ENCODE assay signal across 18 cellular contexts in genomic region chr2:5908030-5908429, GRCh38.
DNase-seq lines count a peak whose midpoint lies in the region; ATAC-seq, FAIRE-seq and TF ChIP-seq lines count a peak whose summit lies in the region.
"Had no signal": no experiment of that assay in that cellular context is flagged by ENCODE, and none has a peak within 500 bp of the region (broad histone marks: within the 10 kb centered on the region; RNA-seq: fewer than 3 reads in every experiment).

No MANE protein-coding gene starts in this region.

- peak overlapping the region; percentile 47 for H3K4me2 ChIP-seq in KMS-11
- no peak overlapping the region for H3K4me2 ChIP-seq in astrocyte (ENCODE audit: low read length)
- H3K4me2 ChIP-seq in mesenchymal stem cell (ENCODE audit: low read length, poor library complexity, severe bottlenecking): no peak overlapping the region

- H3K79me2 ChIP-seq in KMS-11 (ENCODE audit: insufficient read depth, low read depth) (no peaks in the 10 kb centered on the region), astrocyte (ENCODE audit: insufficient read depth, low read length) (no peaks in the 10 kb centered on the region)

- H3K9ac ChIP-seq in KMS-11: no peak overlapping the region
- no peak overlapping the region for H3K9ac ChIP-seq in astrocyte (ENCODE audit: low read length)
- no peak overlapping the region for H3K9ac ChIP-seq in mesenchymal stem cell (ENCODE audit: low read length)

- H2AFZ ChIP-seq in KMS-11 (ENCODE audit: low read depth) (no peak overlapping the region), astrocyte (ENCODE audit: low read depth, low read length) (no peak overlapping the region), mesenchymal stem cell (ENCODE audit: low read depth, low read length) (no peak overlapping the region)

- 88% methylated on average over 2 of the region's 3 CpGs for WGBS in mesenchymal stem cell

- no peak overlapping the region for H3K23ac ChIP-seq in mesenchymal stem cell (ENCODE audit: low read length in 2 of 2)

- no peak overlapping the region for H4K8ac ChIP-seq in mesenchymal stem cell (ENCODE audit: low read length)

- H3K36me3 Mint-ChIP-seq in astrocyte (ENCODE audit: low read depth, unreplicated experiment) (no peaks in the 10 kb centered on the region), chondrocyte (ENCODE audit: low read depth) (no peaks in the 10 kb centered on the region)
- H3K36me3 Mint-ChIP-seq: CD8-positive, alpha-beta memory T cell had no signal

- no peaks in the 10 kb centered on the region for H3K79me1 ChIP-seq in mesenchymal stem cell (replicated peaks; ENCODE audit: low read length, poor library complexity, severe bottlenecking)

- no peak overlapping the region for H2BK15ac ChIP-seq in mesenchymal stem cell (ENCODE audit: low read depth, poor library complexity, severe bottlenecking)

- peaks cover 22% of the 10 kb centered on the region for H3K4me1 ChIP-seq in KMS-11 (ENCODE audit: low read depth, poor library complexity, severe bottlenecking)
- H3K4me1 ChIP-seq in astrocyte (ENCODE audit: insufficient read depth, low read length): peaks cover 5% of the 10 kb centered on the region
- H3K4me1 ChIP-seq in mesenchymal stem cell (ENCODE audit: control insufficient read depth, insufficient read depth, low read depth, low read length): no peaks in the 10 kb centered on the region
- H3K4me1 ChIP-seq: BE2C, Caco-2 had no signal

- H3K9me3 Mint-ChIP-seq in astrocyte (ENCODE audit: unreplicated experiment): no peaks in the 10 kb centered on the region
- H3K9me3 Mint-ChIP-seq in chondrocyte (ENCODE audit: low read depth): no peaks in the 10 kb centered on the region

- H3K4me3 ChIP-seq in AG04449 (ENCODE audit: low read depth, low read length) (no peak overlapping the region), KMS-11 (IDR thresholded peaks at IDR 0.05; ENCODE audit: insufficient read depth, low read depth, low read length) (no peak overlapping the region), astrocyte (ENCODE audit: insufficient read depth, low read depth, low read length) (no peak overlapping the region), mesenchymal stem cell (ENCODE audit: insufficient read depth in 1 of 2, low read depth in 1 of 2, low read length in 2 of 2) (no peak overlapping the region)
- H3K4me3 ChIP-seq: GM12878 had no signal

- CTCF ChIA-PET in AG04449 (lab: Yijun Ruan, JAX): no interaction called here

- H2BK120ac ChIP-seq in mesenchymal stem cell (ENCODE audit: low read depth, low read length): no peak overlapping the region

- no peak overlapping the region for H3K27ac Mint-ChIP-seq in astrocyte (ENCODE audit: unreplicated experiment)
- H3K27ac Mint-ChIP-seq in chondrocyte (ENCODE audit: unreplicated experiment): no peak overlapping the region
- H3K27ac Mint-ChIP-seq: CD8-positive, alpha-beta memory T cell; H9 had no signal

- no peak overlapping the region for H2AK5ac ChIP-seq in mesenchymal stem cell (ENCODE audit: low read length, severe bottlenecking)

- H3K9me3 ChIP-seq in astrocyte (ENCODE audit: insufficient read depth, low read depth, low read length): no peaks in the 10 kb centered on the region
- H3K9me3 ChIP-seq in mesenchymal stem cell (ENCODE audit: control insufficient read depth, low read length): peaks cover 4% of the 10 kb centered on the region
- H3K9me3 ChIP-seq: BE2C, Caco-2 had no signal

- no peak overlapping the region for H3K27ac ChIP-seq in KMS-11
- H3K27ac ChIP-seq in astrocyte (ENCODE audit: low read depth, low read length): no peak overlapping the region
- no peak overlapping the region for H3K27ac ChIP-seq in mesenchymal stem cell (ENCODE audit: low read length, poor library complexity, severe bottlenecking)

- no peak overlapping the region for H3K18ac ChIP-seq in mesenchymal stem cell (ENCODE audit: low read depth in 1 of 2, low read length in 2 of 2)

- H3K4me1 Mint-ChIP-seq in astrocyte (ENCODE audit: low read depth, unreplicated experiment) (peaks cover 10% of the 10 kb centered on the region), chondrocyte (ENCODE audit: low read depth) (no peaks in the 10 kb centered on the region)
- H3K4me1 Mint-ChIP-seq: CD8-positive, alpha-beta memory T cell had no signal

- H3K4me3 Mint-ChIP-seq in astrocyte (ENCODE audit: unreplicated experiment) (no peak overlapping the region), chondrocyte (ENCODE audit: unreplicated experiment) (no peak overlapping the region)
- H3K4me3 Mint-ChIP-seq: CD8-positive, alpha-beta memory T cell; H9 had no signal

- H4K20me1 ChIP-seq in KMS-11 (ENCODE audit: insufficient read depth) (no peaks in the 10 kb centered on the region), astrocyte (ENCODE audit: insufficient read depth, low read length) (no peaks in the 10 kb centered on the region)

- DNase-seq in AG04449 (ENCODE audit: low read depth, low spot score): peak; percentile 12
- DNase-seq in astrocyte (ENCODE audit: low read depth): peak; percentile 62
- peak; percentile 21 for DNase-seq in mesenchymal stem cell
- no peak for DNase-seq in hypothalamus (lab: John Stamatoyannopoulos, UW)
- DNase-seq in chondrocyte (ENCODE audit: low spot score): no peak
- no peak for DNase-seq in dedifferentiated amniotic fluid mesenchymal stem cell (ENCODE audit: extremely low spot score)
- DNase-seq: 8988T; ACHN; BE2C; Caco-2; CD8-positive, alpha-beta memory T cell; GF-D8; GOT3; H9 had no signal

- FAIRE-seq in astrocyte (lab: Jason Lieb, UNC): no peak
- FAIRE-seq: GM12878, GM18507 had no signal

- no peaks in the 10 kb centered on the region for H3K36me3 ChIP-seq in KMS-11 (ENCODE audit: insufficient read depth)
- H3K36me3 ChIP-seq in astrocyte (ENCODE audit: insufficient read depth, low read length): no peaks in the 10 kb centered on the region
- no peaks in the 10 kb centered on the region for H3K36me3 ChIP-seq in mesenchymal stem cell (ENCODE audit: control insufficient read depth in 1 of 2, insufficient read depth in 2 of 2, low read depth in 1 of 2, low read length in 2 of 2)
- H3K36me3 ChIP-seq: BE2C had no signal

- H3K27me3 Mint-ChIP-seq in astrocyte (ENCODE audit: low read depth, unreplicated experiment): peaks cover 10% of the 10 kb centered on the region
- H3K27me3 Mint-ChIP-seq in chondrocyte (ENCODE audit: low read depth): no peaks in the 10 kb centered on the region
- H3K27me3 Mint-ChIP-seq: CD8-positive, alpha-beta memory T cell had no signal

- POLR2A ChIA-PET in AG04449 (lab: Yijun Ruan, JAX): no interaction called here

- H3K27me3 ChIP-seq in KMS-11 (ENCODE audit: insufficient read depth, low read depth) (no peaks in the 10 kb centered on the region), astrocyte (ENCODE audit: insufficient read depth, low read length) (no peaks in the 10 kb centered on the region), mesenchymal stem cell (ENCODE audit: control insufficient read depth in 1 of 2, insufficient read depth in 1 of 2, low read length in 2 of 2) (no peaks in the 10 kb centered on the region)
- H3K27me3 ChIP-seq: BE2C had no signal

- H2BK12ac ChIP-seq in mesenchymal stem cell (ENCODE audit: low read length in 2 of 2): no peak overlapping the region

- no peak overlapping the region for H2BK5ac ChIP-seq in mesenchymal stem cell (ENCODE audit: low read depth, low read length, poor library complexity, severe bottlenecking)

- H3K14ac ChIP-seq in mesenchymal stem cell (ENCODE audit: low read length in 2 of 2): no peak overlapping the region

- no peak overlapping the region for H4K91ac ChIP-seq in mesenchymal stem cell (ENCODE audit: low read length)

- ATAC-seq in HG03378 (IDR thresholded peaks at IDR 0.05; ENCODE audit: unreplicated experiment): no peak
- ATAC-seq: GM12878 had no signal

- H3K4ac ChIP-seq in mesenchymal stem cell (ENCODE audit: low read depth in 1 of 2, low read length in 2 of 2): no peak overlapping the region

- TF ChIP-seq CTCF in AG04449 (IDR thresholded peaks at IDR 0.05; ENCODE audit: insufficient read depth, low read length, missing control alignments) (no peak), KMS-11 (conservative IDR thresholded peaks at IDR 0.05; ENCODE audit: low read depth, low read length) (no peak), astrocyte (IDR thresholded peaks at IDR 0.05; ENCODE audit: insufficient read depth, low read depth, low read length) (no peak), chondrocyte (IDR thresholded peaks at IDR 0.05) (no peak)

Comparison
In these comparisons a context has a peak if more than half of its experiments do, and no peak if none do; other contexts are left out.
1. DNase-seq: peak in AG04449 (single experiment), astrocyte (single experiment) and mesenchymal stem cell (single experiment); none in hypothalamus (0 of 51), chondrocyte (single experiment) and dedifferentiated amniotic fluid mesenchymal stem cell (single experiment).